Comparison of ENCODE assay signal across 36 cellular contexts in the genomic region with DNA sequence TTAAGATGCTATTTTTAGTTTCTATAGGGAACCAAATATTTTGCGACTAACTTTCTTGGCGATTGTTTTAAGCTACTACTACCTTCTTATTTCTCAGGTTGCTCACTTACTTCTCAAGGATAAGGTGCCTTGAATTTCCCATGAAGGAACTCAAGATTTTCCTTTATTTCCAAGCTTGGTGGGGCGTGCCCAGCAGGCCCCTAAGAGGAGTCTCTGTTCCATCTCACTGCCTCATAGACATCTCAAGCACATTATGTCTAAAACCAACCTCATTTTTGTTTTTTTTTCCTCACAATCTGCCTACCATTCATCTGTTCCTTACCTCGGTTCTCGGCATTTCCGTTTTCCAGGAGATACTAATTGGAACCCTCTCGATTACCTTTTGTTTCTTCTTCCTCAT.
"Had no signal": no experiment of that assay in that cellular context is flagged by ENCODE, and none has a peak within 500 bp of the region (broad histone marks: within the 10 kb centered on the region; RNA-seq: fewer than 3 reads in every experiment).

No MANE protein-coding gene starts in this region.

- H3K27me3 Mint-ChIP-seq: activated B cell treated with CpG ODN at 0.5 μM for 24 hours; activated CD4-positive, alpha-beta memory T cell treated with anti-CD3 and anti-CD28 coated beads for 36 hours; activated CD8-positive, alpha-beta T cell treated with anti-CD3 and anti-CD28 coated beads for 36 hours; activated naive CD8-positive, alpha-beta T cell treated with anti-CD3 and anti-CD28 coated beads for 36 hours had no signal

- DNase-seq: activated B cell treated with CpG ODN at 0.5 μM for 24 hours; activated CD4-positive, alpha-beta memory T cell treated with anti-CD3 and anti-CD28 coated beads for 36 hours; activated CD4-positive, alpha-beta T cell treated with anti-CD3 and anti-CD28 coated beads for 4 hours; activated CD4-positive, alpha-beta T cell treated with anti-CD3 and anti-CD28 coated beads, Interleukin-2, amount 10 ng/mL, durations not matched to agents 24 days and 14 days; activated CD4-positive, alpha-beta T cell treated with anti-CD3 and anti-CD28 coated beads, Interleukin-2, amount 50 U/mL, for 1 hour; activated CD4-positive, alpha-beta T cell treated with anti-CD3 and anti-CD28 coated beads, Interleukin-2, amount 50 U/mL, for 4 hours; activated CD4-positive, CD25-positive, alpha-beta regulatory T cell treated with anti-CD3 and anti-CD28 coated beads, Interleukin-2, amount 50 U/mL, for 72 hours; activated CD8-positive, alpha-beta memory T cell treated with anti-CD3 and anti-CD28 coated beads, Interleukin-2, amount 50 U/mL, for 4 hours; activated CD8-positive, alpha-beta T cell treated with anti-CD3 and anti-CD28 coated beads for 36 hours; activated effector memory CD4-positive, alpha-beta T cell treated with anti-CD3 and anti-CD28 coated beads, Interleukin-2, amount 50 U/mL, for 16 hours; activated gamma-delta T cell treated with Interleukin-2 at 50 U/mL for 16 hours; activated naive CD4-positive, alpha-beta T cell; activated naive CD4-positive, alpha-beta T cell treated with anti-CD3 and anti-CD28 coated beads for 36 hours; activated naive CD4-positive, alpha-beta T cell treated with anti-CD3 and anti-CD28 coated beads, Interleukin-2, amount 50 U/mL, for 16 hours; activated naive CD8-positive, alpha-beta T cell treated with anti-CD3 and anti-CD28 coated beads for 36 hours; activated T-cell treated with anti-CD3 and anti-CD28 coated beads for 4 hours; activated T-cell treated with anti-CD3 and anti-CD28 coated beads, Interleukin-2, amount 50 U/mL, for 1 hour; activated T-cell treated with anti-CD3 and anti-CD28 coated beads, Interleukin-2, amount 50 U/mL, for 4 hours; activated T-cell treated with anti-CD3 and anti-CD28 coated beads, Interleukin-2, amount 50 U/mL, for 72 hours; adrenal gland; amniotic stem cell; aorta; body of pancreas; brain microvascular endothelial cell; central memory CD4-positive, alpha-beta T cell; T-helper 2 cell; T-helper 9 cell had no signal

- H3K36me3 ChIP-seq: adrenal gland, brain microvascular endothelial cell, breast epithelium had no signal

- H3K36me3 Mint-ChIP-seq: activated CD4-positive, alpha-beta memory T cell treated with anti-CD3 and anti-CD28 coated beads for 36 hours had no signal

- ATAC-seq: activated CD8-positive, alpha-beta T cell treated with anti-CD3 and anti-CD28 coated beads for 36 hours; activated naive CD4-positive, alpha-beta T cell treated with anti-CD3 and anti-CD28 coated beads, Interleukin-2, amount 50 U/mL, for 72 hours; activated T-cell treated with anti-CD3 and anti-CD28 coated beads, Interleukin-2, amount 50 U/mL, for 4 hours; activated T-cell treated with anti-CD3 and anti-CD28 coated beads, Interleukin-2, amount 50 U/mL, for 72 hours; activated T-helper 17 cell treated with anti-CD3 and anti-CD28 coated beads, Interleukin-2, amount 50 U/mL, for 72 hours; body of pancreas had no signal

- H3K27me3 ChIP-seq: adrenal gland, body of pancreas, brain microvascular endothelial cell, breast epithelium had no signal

- FAIRE-seq: astrocyte, TTC549 had no signal

- H3K27ac Mint-ChIP-seq: activated B cell treated with CpG ODN at 0.5 μM for 24 hours; activated CD4-positive, alpha-beta memory T cell treated with anti-CD3 and anti-CD28 coated beads for 36 hours; activated CD4-positive, alpha-beta T cell treated with anti-CD3 and anti-CD28 coated beads, Interleukin-2, amount 10 ng/mL, durations not matched to agents 24 days and 14 days; activated CD8-positive, alpha-beta T cell treated with anti-CD3 and anti-CD28 coated beads for 36 hours; activated naive CD4-positive, alpha-beta T cell treated with anti-CD3 and anti-CD28 coated beads for 36 hours; activated naive CD4-positive, alpha-beta T cell treated with anti-CD3 and anti-CD28 coated beads, Interleukin-2, amount 50 U/mL, for 72 hours; activated naive CD8-positive, alpha-beta T cell treated with anti-CD3 and anti-CD28 coated beads for 36 hours; activated T-cell treated with anti-CD3 and anti-CD28 coated beads, Interleukin-2, amount 50 U/mL, for 72 hours; activated T-helper 1 cell treated with anti-CD3 and anti-CD28 coated beads, Interleukin-12 subunit alpha, Interleukin-12 subunit beta, Interleukin-2, Interleukin-4 antibody, amounts not matched to agents 30 ng/mL and 10 ng/mL and 1 ng/mL, durations not matched to agents 14 hours and 24 hours and 36 hours; activated T-helper 17 cell treated with anti-CD3 and anti-CD28 coated beads, Interleukin-2, amount 50 U/mL, for 72 hours; T-helper 1 cell treated with Interleukin-12 subunit alpha and Interleukin-12 subunit beta and Interleukin-4 antibody, amounts not matched to agents 30 μg/mL and 1 μg/mL, for 36 hours; T-helper 2 cell treated with Interferon-gamma antibody and Interleukin-4, amounts not matched to agents 5 μg/mL and 100 μg/mL, for 36 hours had no signal

- H3K4me3 ChIP-seq: adrenal gland, body of pancreas, breast epithelium had no signal

- H3K4me1 ChIP-seq: adrenal gland, body of pancreas, breast epithelium had no signal

- H3K9me3 Mint-ChIP-seq: activated B cell treated with CpG ODN at 0.5 μM for 24 hours; activated CD4-positive, alpha-beta memory T cell treated with anti-CD3 and anti-CD28 coated beads for 36 hours; activated CD4-positive, alpha-beta T cell treated with anti-CD3 and anti-CD28 coated beads, Interleukin-2, amount 10 ng/mL, durations not matched to agents 24 days and 14 days; activated CD8-positive, alpha-beta T cell treated with anti-CD3 and anti-CD28 coated beads for 36 hours; activated naive CD4-positive, alpha-beta T cell treated with anti-CD3 and anti-CD28 coated beads for 36 hours; activated naive CD4-positive, alpha-beta T cell treated with anti-CD3 and anti-CD28 coated beads, Interleukin-2, amount 50 U/mL, for 72 hours; activated T-cell treated with anti-CD3 and anti-CD28 coated beads, Interleukin-2, amount 50 U/mL, for 4 hours; activated T-helper 1 cell treated with anti-CD3 and anti-CD28 coated beads, Interleukin-12 subunit alpha, Interleukin-12 subunit beta, Interleukin-2, Interleukin-4 antibody, amounts not matched to agents 30 ng/mL and 10 ng/mL and 1 ng/mL, durations not matched to agents 14 hours and 24 hours and 36 hours; T-helper 1 cell treated with Interleukin-12 subunit alpha and Interleukin-12 subunit beta and Interleukin-4 antibody, amounts not matched to agents 30 μg/mL and 1 μg/mL, for 36 hours; T-helper 2 cell treated with Interferon-gamma antibody and Interleukin-4, amounts not matched to agents 5 μg/mL and 100 μg/mL, for 36 hours had no signal

- H3K9me3 ChIP-seq: adrenal gland, body of pancreas had no signal

- H3K4me1 Mint-ChIP-seq: activated B cell treated with CpG ODN at 0.5 μM for 24 hours; activated CD4-positive, alpha-beta T cell treated with anti-CD3 and anti-CD28 coated beads, Interleukin-2, amount 10 ng/mL, durations not matched to agents 24 days and 14 days; activated naive CD8-positive, alpha-beta T cell treated with anti-CD3 and anti-CD28 coated beads for 36 hours had no signal

- H3K4me3 Mint-ChIP-seq: activated B cell treated with CpG ODN at 0.5 μM for 24 hours; activated CD4-positive, alpha-beta memory T cell treated with anti-CD3 and anti-CD28 coated beads for 36 hours; activated CD4-positive, alpha-beta T cell treated with anti-CD3 and anti-CD28 coated beads, Interleukin-2, amount 10 ng/mL, durations not matched to agents 24 days and 14 days; activated CD8-positive, alpha-beta T cell treated with anti-CD3 and anti-CD28 coated beads for 36 hours; activated naive CD4-positive, alpha-beta T cell treated with anti-CD3 and anti-CD28 coated beads for 36 hours; activated naive CD8-positive, alpha-beta T cell treated with anti-CD3 and anti-CD28 coated beads for 36 hours; activated T-cell treated with anti-CD3 and anti-CD28 coated beads, Interleukin-2, amount 50 U/mL, for 4 hours; activated T-cell treated with anti-CD3 and anti-CD28 coated beads, Interleukin-2, amount 50 U/mL, for 72 hours; activated T-helper 1 cell treated with anti-CD3 and anti-CD28 coated beads, Interleukin-12 subunit alpha, Interleukin-12 subunit beta, Interleukin-2, Interleukin-4 antibody, amounts not matched to agents 30 ng/mL and 10 ng/mL and 1 ng/mL, durations not matched to agents 14 hours and 24 hours and 36 hours; activated T-helper 17 cell treated with anti-CD3 and anti-CD28 coated beads, Interleukin-2, amount 50 U/mL, for 72 hours; T-helper 1 cell treated with Interleukin-12 subunit alpha and Interleukin-12 subunit beta and Interleukin-4 antibody, amounts not matched to agents 30 μg/mL and 1 μg/mL, for 36 hours; T-helper 2 cell treated with Interferon-gamma antibody and Interleukin-4, amounts not matched to agents 5 μg/mL and 100 μg/mL, for 36 hours had no signal

- H3K27ac ChIP-seq: adrenal gland, body of pancreas, brain microvascular endothelial cell, breast epithelium, VCaP had no signal
